1 cellular context compared by ENCODE assay signal in the genomic region with DNA sequence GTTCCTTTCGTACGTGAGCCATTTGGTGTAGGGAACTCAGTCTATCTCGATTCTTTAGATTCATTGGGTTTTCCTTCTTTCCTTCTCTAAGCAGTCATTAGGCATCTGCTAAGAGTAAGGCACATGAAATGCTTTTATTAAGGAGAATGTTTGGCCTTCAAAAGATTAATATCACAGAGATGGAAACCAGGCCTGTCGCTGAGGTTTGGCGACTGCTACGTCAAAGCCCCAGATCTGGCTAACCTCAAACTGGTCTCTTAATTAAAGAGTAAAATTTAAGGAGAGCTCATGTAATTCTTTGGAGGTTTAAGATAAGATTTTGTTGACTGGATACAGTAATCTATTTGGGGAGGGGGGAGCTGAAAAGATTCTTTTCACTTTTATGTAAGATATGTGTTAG.
TF ChIP-seq lines count a peak whose summit lies in the region.

No MANE protein-coding gene starts in this region.

TF ChIP-seq in SK-N-SH treated with all-trans-retinoic acid at 6 μM for 48 hours, 23 proteins besides CTCF, POLR2A, EP300 and RAD21 (continued from another document):
- TF ChIP-seq, protein P1, sequence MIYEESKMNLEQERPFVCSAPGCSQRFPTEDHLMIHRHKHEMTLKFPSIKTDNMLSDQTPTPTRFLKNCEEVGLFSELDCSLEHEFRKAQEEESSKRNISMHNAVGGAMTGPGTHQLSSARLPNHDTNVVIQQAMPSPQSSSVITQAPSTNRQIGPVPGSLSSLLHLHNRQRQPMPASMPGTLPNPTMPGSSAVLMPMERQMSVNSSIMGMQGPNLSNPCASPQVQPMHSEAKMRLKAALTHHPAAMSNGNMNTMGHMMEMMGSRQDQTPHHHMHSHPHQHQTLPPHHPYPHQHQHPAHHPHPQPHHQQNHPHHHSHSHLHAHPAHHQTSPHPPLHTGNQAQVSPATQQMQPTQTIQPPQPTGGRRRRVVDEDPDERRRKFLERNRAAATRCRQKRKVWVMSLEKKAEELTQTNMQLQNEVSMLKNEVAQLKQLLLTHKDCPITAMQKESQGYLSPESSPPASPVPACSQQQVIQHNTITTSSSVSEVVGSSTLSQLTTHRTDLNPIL (CRISPR knock-in tag; IDR thresholded peaks at IDR 0.05; ENCODE audit: low read depth), result peak; percentile 92
- no peak for TF ChIP-seq BACH2 (CRISPR knock-in tag; IDR thresholded peaks at IDR 0.05; ENCODE audit: borderline replicate concordance)
- TF ChIP-seq TOX (CRISPR knock-in tag; IDR thresholded peaks at IDR 0.05; ENCODE audit: borderline replicate concordance), result 0 out of 2 replicates have a peak, but pooled peaks have one; percentile 44
- TF ChIP-seq, protein P2, sequence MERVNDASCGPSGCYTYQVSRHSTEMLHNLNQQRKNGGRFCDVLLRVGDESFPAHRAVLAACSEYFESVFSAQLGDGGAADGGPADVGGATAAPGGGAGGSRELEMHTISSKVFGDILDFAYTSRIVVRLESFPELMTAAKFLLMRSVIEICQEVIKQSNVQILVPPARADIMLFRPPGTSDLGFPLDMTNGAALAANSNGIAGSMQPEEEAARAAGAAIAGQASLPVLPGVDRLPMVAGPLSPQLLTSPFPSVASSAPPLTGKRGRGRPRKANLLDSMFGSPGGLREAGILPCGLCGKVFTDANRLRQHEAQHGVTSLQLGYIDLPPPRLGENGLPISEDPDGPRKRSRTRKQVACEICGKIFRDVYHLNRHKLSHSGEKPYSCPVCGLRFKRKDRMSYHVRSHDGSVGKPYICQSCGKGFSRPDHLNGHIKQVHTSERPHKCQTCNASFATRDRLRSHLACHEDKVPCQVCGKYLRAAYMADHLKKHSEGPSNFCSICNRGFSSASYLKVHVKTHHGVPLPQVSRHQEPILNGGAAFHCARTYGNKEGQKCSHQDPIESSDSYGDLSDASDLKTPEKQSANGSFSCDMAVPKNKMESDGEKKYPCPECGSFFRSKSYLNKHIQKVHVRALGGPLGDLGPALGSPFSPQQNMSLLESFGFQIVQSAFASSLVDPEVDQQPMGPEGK (CRISPR knock-in tag; IDR thresholded peaks at IDR 0.05; ENCODE audit: borderline replicate concordance), result peak; percentile 85
- no peak; the same call in 1 of the 2 replicates for TF ChIP-seq CSDC2 (CRISPR knock-in tag; IDR thresholded peaks at IDR 0.05)
- TF ChIP-seq ARNTL (CRISPR knock-in tag; IDR thresholded peaks at IDR 0.05; ENCODE audit: borderline replicate concordance, low read depth), result no peak
- TF ChIP-seq ZNF565 (CRISPR knock-in tag; conservative IDR thresholded peaks at IDR 0.05; ENCODE audit: low read depth), result 0 out of 2 replicates have a peak, but pooled peaks have one; percentile 11
- TF ChIP-seq, protein P3, sequence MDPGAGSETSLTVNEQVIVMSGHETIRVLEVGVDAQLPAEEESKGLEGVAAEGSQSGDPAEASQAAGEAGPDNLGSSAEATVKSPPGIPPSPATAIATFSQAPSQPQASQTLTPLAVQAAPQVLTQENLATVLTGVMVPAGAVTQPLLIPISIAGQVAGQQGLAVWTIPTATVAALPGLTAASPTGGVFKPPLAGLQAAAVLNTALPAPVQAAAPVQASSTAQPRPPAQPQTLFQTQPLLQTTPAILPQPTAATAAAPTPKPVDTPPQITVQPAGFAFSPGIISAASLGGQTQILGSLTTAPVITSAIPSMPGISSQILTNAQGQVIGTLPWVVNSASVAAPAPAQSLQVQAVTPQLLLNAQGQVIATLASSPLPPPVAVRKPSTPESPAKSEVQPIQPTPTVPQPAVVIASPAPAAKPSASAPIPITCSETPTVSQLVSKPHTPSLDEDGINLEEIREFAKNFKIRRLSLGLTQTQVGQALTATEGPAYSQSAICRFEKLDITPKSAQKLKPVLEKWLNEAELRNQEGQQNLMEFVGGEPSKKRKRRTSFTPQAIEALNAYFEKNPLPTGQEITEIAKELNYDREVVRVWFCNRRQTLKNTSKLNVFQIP (CRISPR knock-in tag; IDR thresholded peaks at IDR 0.05; ENCODE audit: borderline replicate concordance, low read depth), result peak; percentile 90; the same call in 1 of the 2 replicates
- no peak for TF ChIP-seq PPARA (CRISPR knock-in tag; IDR thresholded peaks at IDR 0.05; ENCODE audit: borderline replicate concordance)
- no peak for TF ChIP-seq OSR1 (CRISPR knock-in tag; IDR thresholded peaks at IDR 0.05)
- TF ChIP-seq ZFP3 (CRISPR knock-in tag; IDR thresholded peaks at IDR 0.05), result no peak
- TF ChIP-seq ESRRG (CRISPR knock-in tag; IDR thresholded peaks at IDR 0.05), result peak; percentile 83
- peak; percentile 94 for TF ChIP-seq TCF4 (CRISPR knock-in tag; IDR thresholded peaks at IDR 0.05; ENCODE audit: borderline replicate concordance)
- TF ChIP-seq ZNF70 (CRISPR knock-in tag; IDR thresholded peaks at IDR 0.05), result no peak
- peak; percentile 97 for TF ChIP-seq ISL1 (CRISPR knock-in tag; IDR thresholded peaks at IDR 0.05)
- TF ChIP-seq ZFP30 (CRISPR knock-in tag; IDR thresholded peaks at IDR 0.05), result no peak
